In the genomic region with DNA sequence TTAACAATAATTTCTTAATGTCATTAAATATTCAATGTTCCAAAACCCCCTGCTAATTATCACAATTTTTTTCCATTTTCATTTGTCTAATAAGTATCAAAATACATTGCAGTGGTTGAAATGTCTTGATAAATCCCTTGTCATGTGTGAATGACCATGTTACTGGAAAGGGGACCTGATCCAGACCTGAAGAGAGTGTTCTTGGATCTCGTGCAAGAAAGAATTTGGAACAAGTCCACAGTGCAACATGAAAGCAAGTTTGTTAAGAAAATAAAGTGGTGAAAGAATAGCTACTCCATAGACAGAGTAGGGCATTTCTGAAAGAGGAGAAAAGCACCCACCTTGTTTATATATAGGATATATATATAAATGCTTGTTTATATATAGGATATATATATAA, we compare ENCODE assay signal across 40 cellular contexts. TPM values are rescaled to one million over a fixed set of nuclear protein-coding genes. Genes with fewer than 3 reads are reported as not detected.
"Had no signal": no experiment of that assay in that cellular context is flagged by ENCODE, and none has a peak within 500 bp of the region (broad histone marks: within the 10 kb centered on the region; RNA-seq: fewer than 3 reads in every experiment).

No MANE protein-coding gene starts in this region.

- ATAC-seq: activated naive CD4-positive, alpha-beta T cell treated with anti-CD3 and anti-CD28 coated beads, Interleukin-2, amount 50 U/mL, for 72 hours; activated naive CD8-positive, alpha-beta T cell treated with anti-CD3 and anti-CD28 coated beads, Interleukin-2, amount 50 U/mL, for 24 hours; activated T-cell treated with anti-CD3 and anti-CD28 coated beads, Interleukin-2, amount 50 U/mL, for 4 hours; activated T-cell treated with anti-CD3 and anti-CD28 coated beads, Interleukin-2, amount 50 U/mL, for 72 hours; activated T-helper 17 cell treated with anti-CD3 and anti-CD28 coated beads, Interleukin-2, amount 50 U/mL, for 72 hours; body of pancreas had no signal

- H3K4me1 Mint-ChIP-seq: activated naive CD4-positive, alpha-beta T cell treated with anti-CD3 and anti-CD28 coated beads, Interleukin-2, amount 10 ng/mL, durations not matched to agents 7 days and 5 days; activated naive CD4-positive, alpha-beta T cell treated with anti-CD3 and anti-CD28 coated beads, Interleukin-2, amount 50 U/mL, for 24 hours; activated naive CD8-positive, alpha-beta T cell treated with anti-CD3 and anti-CD28 coated beads for 36 hours; activated naive CD8-positive, alpha-beta T cell treated with anti-CD3 and anti-CD28 coated beads, Interleukin-2, amount 10 ng/mL, durations not matched to agents 7 days and 5 days; activated naive CD8-positive, alpha-beta T cell treated with anti-CD3 and anti-CD28 coated beads, Interleukin-2, amount 50 U/mL, for 24 hours; activated T-helper 17 cell treated with anti-CD3 and anti-CD28 coated beads, Interleukin-2, amount 50 U/mL, for 72 hours; brain; central memory CD8-positive, alpha-beta T cell had no signal

- H3K36me3 ChIP-seq: adrenal gland, ascending aorta, brain microvascular endothelial cell, breast epithelium, cardiac muscle cell had no signal

- DNase-seq: activated effector memory CD4-positive, alpha-beta T cell treated with anti-CD3 and anti-CD28 coated beads, Interleukin-2, amount 50 U/mL, for 16 hours; activated effector memory CD4-positive, alpha-beta T cell treated with Interleukin-2 at 50 U/mL for 16 hours; activated gamma-delta T cell; activated gamma-delta T cell treated with Interleukin-2 at 50 U/mL for 16 hours; activated naive CD4-positive, alpha-beta T cell; activated naive CD4-positive, alpha-beta T cell treated with anti-CD3 and anti-CD28 coated beads for 36 hours; activated naive CD4-positive, alpha-beta T cell treated with anti-CD3 and anti-CD28 coated beads, Interleukin-2, amount 10 ng/mL, durations not matched to agents 7 days and 5 days; activated naive CD4-positive, alpha-beta T cell treated with anti-CD3 and anti-CD28 coated beads, Interleukin-2, amount 50 U/mL, for 16 hours; activated naive CD4-positive, alpha-beta T cell treated with Interleukin-2 at 50 U/mL for 16 hours; activated naive CD8-positive, alpha-beta T cell treated with anti-CD3 and anti-CD28 coated beads for 36 hours; activated naive CD8-positive, alpha-beta T cell treated with anti-CD3 and anti-CD28 coated beads, Interleukin-2, amount 10 ng/mL, durations not matched to agents 7 days and 5 days; activated naive CD8-positive, alpha-beta T cell treated with anti-CD3 and anti-CD28 coated beads, Interleukin-2, amount 50 U/mL, for 24 hours; activated T-cell treated with anti-CD3 and anti-CD28 coated beads for 4 hours; activated T-cell treated with anti-CD3 and anti-CD28 coated beads, Interleukin-2, amount 50 U/mL, for 1 hour; activated T-cell treated with anti-CD3 and anti-CD28 coated beads, Interleukin-2, amount 50 U/mL, for 24 hours; activated T-cell treated with anti-CD3 and anti-CD28 coated beads, Interleukin-2, amount 50 U/mL, for 4 hours; activated T-cell treated with anti-CD3 and anti-CD28 coated beads, Interleukin-2, amount 50 U/mL, for 48 hours; activated T-cell treated with anti-CD3 and anti-CD28 coated beads, Interleukin-2, amount 50 U/mL, for 72 hours; adrenal gland; amniotic stem cell; amygdala; anterior cingulate cortex; aorta; body of pancreas; brain microvascular endothelial cell; caudate nucleus; central memory CD4-positive, alpha-beta T cell; cerebellar nuclear complex had no signal

- H3K4me3 ChIP-seq: adrenal gland, ascending aorta, body of pancreas, breast epithelium, cardiac muscle cell had no signal

- H3K36me3 Mint-ChIP-seq: activated naive CD4-positive, alpha-beta T cell treated with anti-CD3 and anti-CD28 coated beads, Interleukin-2, amount 10 ng/mL, durations not matched to agents 7 days and 5 days; activated naive CD4-positive, alpha-beta T cell treated with anti-CD3 and anti-CD28 coated beads, Interleukin-2, amount 50 U/mL, for 72 hours; activated naive CD8-positive, alpha-beta T cell treated with anti-CD3 and anti-CD28 coated beads, Interleukin-2, amount 10 ng/mL, durations not matched to agents 7 days and 5 days; brain had no signal

- H3K9me3 ChIP-seq: adrenal gland, ascending aorta, body of pancreas, breast epithelium had no signal

- H3K27ac Mint-ChIP-seq: activated naive CD4-positive, alpha-beta T cell treated with anti-CD3 and anti-CD28 coated beads for 36 hours; activated naive CD4-positive, alpha-beta T cell treated with anti-CD3 and anti-CD28 coated beads, Interleukin-2, amount 10 ng/mL, durations not matched to agents 7 days and 5 days; activated naive CD4-positive, alpha-beta T cell treated with anti-CD3 and anti-CD28 coated beads, Interleukin-2, amount 50 U/mL, for 24 hours; activated naive CD4-positive, alpha-beta T cell treated with anti-CD3 and anti-CD28 coated beads, Interleukin-2, amount 50 U/mL, for 72 hours; activated naive CD8-positive, alpha-beta T cell; activated naive CD8-positive, alpha-beta T cell treated with anti-CD3 and anti-CD28 coated beads for 36 hours; activated naive CD8-positive, alpha-beta T cell treated with anti-CD3 and anti-CD28 coated beads, Interleukin-2, amount 10 ng/mL, durations not matched to agents 7 days and 5 days; activated naive CD8-positive, alpha-beta T cell treated with anti-CD3 and anti-CD28 coated beads, Interleukin-2, amount 50 U/mL, for 24 hours; activated T-cell treated with anti-CD3 and anti-CD28 coated beads, Interleukin-2, amount 50 U/mL, for 24 hours; activated T-cell treated with anti-CD3 and anti-CD28 coated beads, Interleukin-2, amount 50 U/mL, for 72 hours; activated T-helper 1 cell treated with anti-CD3 and anti-CD28 coated beads, Interleukin-12 subunit alpha, Interleukin-12 subunit beta, Interleukin-2, Interleukin-4 antibody, amounts not matched to agents 30 ng/mL and 10 ng/mL and 1 ng/mL, durations not matched to agents 14 hours and 24 hours and 36 hours; activated T-helper 17 cell treated with anti-CD3 and anti-CD28 coated beads, Interleukin-2, amount 50 U/mL, for 72 hours; activated T-helper 2 cell treated with anti-CD3 and anti-CD28 coated beads, Interferon-gamma antibody, Interleukin-2, Interleukin-4, amounts not matched to agents 10 μg/mL and 5 μg/mL and 100 μg/mL, durations not matched to agents 14 hours and 24 hours and 36 hours; brain had no signal

- H3K27ac ChIP-seq: adrenal gland, ascending aorta, body of pancreas, brain microvascular endothelial cell, breast epithelium, cardiac muscle cell had no signal

- H3K9me3 Mint-ChIP-seq: activated naive CD4-positive, alpha-beta T cell treated with anti-CD3 and anti-CD28 coated beads for 36 hours; activated naive CD4-positive, alpha-beta T cell treated with anti-CD3 and anti-CD28 coated beads, Interleukin-2, amount 10 ng/mL, durations not matched to agents 7 days and 5 days; activated naive CD4-positive, alpha-beta T cell treated with anti-CD3 and anti-CD28 coated beads, Interleukin-2, amount 50 U/mL, for 24 hours; activated naive CD4-positive, alpha-beta T cell treated with anti-CD3 and anti-CD28 coated beads, Interleukin-2, amount 50 U/mL, for 72 hours; activated naive CD8-positive, alpha-beta T cell treated with anti-CD3 and anti-CD28 coated beads for 36 hours; activated naive CD8-positive, alpha-beta T cell treated with anti-CD3 and anti-CD28 coated beads, Interleukin-2, amount 50 U/mL, for 24 hours; activated T-helper 1 cell treated with anti-CD3 and anti-CD28 coated beads, Interleukin-12 subunit alpha, Interleukin-12 subunit beta, Interleukin-2, Interleukin-4 antibody, amounts not matched to agents 30 ng/mL and 10 ng/mL and 1 ng/mL, durations not matched to agents 14 hours and 24 hours and 36 hours; activated T-helper 17 cell treated with anti-CD3 and anti-CD28 coated beads, Interleukin-2, amount 50 U/mL, for 72 hours had no signal

- H3K27me3 ChIP-seq: ascending aorta, body of pancreas, brain microvascular endothelial cell had no signal

- H3K4me3 Mint-ChIP-seq: activated naive CD4-positive, alpha-beta T cell treated with anti-CD3 and anti-CD28 coated beads for 36 hours; activated naive CD4-positive, alpha-beta T cell treated with anti-CD3 and anti-CD28 coated beads, Interleukin-2, amount 10 ng/mL, durations not matched to agents 7 days and 5 days; activated naive CD4-positive, alpha-beta T cell treated with anti-CD3 and anti-CD28 coated beads, Interleukin-2, amount 50 U/mL, for 24 hours; activated naive CD8-positive, alpha-beta T cell; activated naive CD8-positive, alpha-beta T cell treated with anti-CD3 and anti-CD28 coated beads for 36 hours; activated naive CD8-positive, alpha-beta T cell treated with anti-CD3 and anti-CD28 coated beads, Interleukin-2, amount 10 ng/mL, durations not matched to agents 7 days and 5 days; activated naive CD8-positive, alpha-beta T cell treated with anti-CD3 and anti-CD28 coated beads, Interleukin-2, amount 50 U/mL, for 24 hours; activated T-cell treated with anti-CD3 and anti-CD28 coated beads, Interleukin-2, amount 50 U/mL, for 24 hours; activated T-cell treated with anti-CD3 and anti-CD28 coated beads, Interleukin-2, amount 50 U/mL, for 4 hours; activated T-cell treated with anti-CD3 and anti-CD28 coated beads, Interleukin-2, amount 50 U/mL, for 72 hours; activated T-helper 1 cell treated with anti-CD3 and anti-CD28 coated beads, Interleukin-12 subunit alpha, Interleukin-12 subunit beta, Interleukin-2, Interleukin-4 antibody, amounts not matched to agents 30 ng/mL and 10 ng/mL and 1 ng/mL, durations not matched to agents 14 hours and 24 hours and 36 hours; activated T-helper 17 cell treated with anti-CD3 and anti-CD28 coated beads, Interleukin-2, amount 50 U/mL, for 72 hours; brain; central memory CD8-positive, alpha-beta T cell had no signal

- H3K4me1 ChIP-seq: adrenal gland, ascending aorta, body of pancreas, breast epithelium had no signal

RNA-seq across cellular contexts. Expression of a gene that starts 55.7 kb away (rescaled TPM):
- total RNA-seq: activated naive CD8-positive, alpha-beta T cell treated with anti-CD3 and anti-CD28 coated beads for 36 hours; ascending aorta; bronchial epithelial cell had no signal
